24 cellular contexts compared by ENCODE assay signal in the genomic region with DNA sequence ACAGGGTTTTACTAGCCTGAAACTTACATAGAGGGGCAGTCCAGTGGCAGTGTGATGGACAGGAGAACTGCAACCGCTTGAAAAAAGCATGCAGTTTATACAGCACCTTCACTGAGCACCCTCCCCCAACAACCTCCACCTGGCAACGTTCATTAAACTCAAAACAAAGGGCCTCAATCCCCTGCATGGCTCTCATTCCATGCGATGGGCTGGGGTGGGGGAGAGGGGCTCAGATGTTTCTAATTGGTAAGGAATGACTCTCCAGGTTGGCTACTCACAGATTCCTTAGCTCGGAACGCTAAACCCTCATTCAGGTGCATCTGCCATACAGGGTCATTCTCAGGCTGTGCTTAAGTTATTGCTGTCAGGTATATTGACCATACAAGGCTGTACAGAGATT.
"Had no signal": no experiment of that assay in that cellular context is flagged by ENCODE, and none has a peak within 500 bp of the region (broad histone marks: within the 10 kb centered on the region; RNA-seq: fewer than 3 reads in every experiment).

No MANE protein-coding gene starts in this region.

- H3K27ac Mint-ChIP-seq: immature natural killer cell; naive B cell; stimulated activated naive B cell treated with anti-CD40 and anti-IgM and Interleukin-4, amounts not matched to agents 10 μg/mL and 1 μg/mL and 100 μg/mL, for 72 hours had no signal

- H3K9me3 Mint-ChIP-seq: naive B cell; nephron; stimulated activated naive B cell treated with anti-CD40 and anti-IgM and Interleukin-4, amounts not matched to agents 10 μg/mL and 1 μg/mL and 100 μg/mL, for 72 hours had no signal

- H3K9me3 ChIP-seq: esophagus muscularis mucosa, gastrocnemius medialis, heart right ventricle, left lung, psoas muscle, sigmoid colon, suprapubic skin, thyroid gland, upper lobe of left lung, uterus had no signal

- H3K27me3 ChIP-seq: esophagus muscularis mucosa, gastrocnemius medialis, heart right ventricle, left lung, sigmoid colon, suprapubic skin, thyroid gland, upper lobe of left lung, uterus had no signal

- H3K36me3 Mint-ChIP-seq: immature natural killer cell; naive B cell; stimulated activated naive B cell treated with anti-CD40 and anti-IgM and Interleukin-4, amounts not matched to agents 10 μg/mL and 1 μg/mL and 100 μg/mL, for 72 hours had no signal

- H3K27ac ChIP-seq: epithelial cell of prostate, esophagus muscularis mucosa, left lung, psoas muscle, sigmoid colon, skin epidermis, suprapubic skin, thyroid gland, upper lobe of left lung had no signal

- H3K4me3 ChIP-seq: esophagus muscularis mucosa, gastrocnemius medialis, heart right ventricle, left lung, lung, psoas muscle, sigmoid colon, skin epidermis, suprapubic skin, thyroid gland, upper lobe of left lung, uterus had no signal

- H3K36me3 ChIP-seq: esophagus muscularis mucosa, gastrocnemius medialis, heart right ventricle, left lung, sigmoid colon, suprapubic skin, thyroid gland, upper lobe of left lung, uterus had no signal

- H3K4me3 Mint-ChIP-seq: naive B cell; nephron; stimulated activated naive B cell treated with anti-CD40 and anti-IgM and Interleukin-4, amounts not matched to agents 10 μg/mL and 1 μg/mL and 100 μg/mL, for 72 hours had no signal

- ATAC-seq: gastrocnemius medialis; heart right ventricle; left lung; psoas muscle; stimulated activated naive B cell treated with anti-CD40 and anti-IgM and Interleukin-4, amounts not matched to agents 10 μg/mL and 1 μg/mL and 100 μg/mL, for 72 hours had no signal

- DNase-seq: effector memory CD4-positive, alpha-beta T cell; gastrocnemius medialis; heart right ventricle; hypothalamus; immature natural killer cell; left lung; mesendoderm; naive B cell; psoas muscle; retina; sigmoid colon; stimulated activated CD4-positive, alpha-beta T cell treated with anti-CD3 and anti-CD28 coated beads, Interleukin-2, amount 100 ng/mL, for 24 hours; stimulated activated CD4-positive, alpha-beta T cell treated with anti-CD3 and anti-CD28 coated beads, Interleukin-4, amount 100 ng/mL, for 4 hours; stimulated activated naive B cell treated with anti-CD40 and anti-IgM and Interleukin-4, amounts not matched to agents 10 μg/mL and 1 μg/mL and 100 μg/mL, for 72 hours; thyroid gland; upper lobe of left lung; uterus had no signal

- H3K4me1 Mint-ChIP-seq: naive B cell; stimulated activated naive B cell treated with anti-CD40 and anti-IgM and Interleukin-4, amounts not matched to agents 10 μg/mL and 1 μg/mL and 100 μg/mL, for 72 hours had no signal

- H3K4me1 ChIP-seq: suprapubic skin had no signal

- H3K27me3 Mint-ChIP-seq: stimulated activated naive B cell treated with anti-CD40 and anti-IgM and Interleukin-4, amounts not matched to agents 10 μg/mL and 1 μg/mL and 100 μg/mL, for 72 hours had no signal

- FAIRE-seq: keratinocyte had no signal
